ENCODE assay signal across 18 cellular contexts in the genomic region with DNA sequence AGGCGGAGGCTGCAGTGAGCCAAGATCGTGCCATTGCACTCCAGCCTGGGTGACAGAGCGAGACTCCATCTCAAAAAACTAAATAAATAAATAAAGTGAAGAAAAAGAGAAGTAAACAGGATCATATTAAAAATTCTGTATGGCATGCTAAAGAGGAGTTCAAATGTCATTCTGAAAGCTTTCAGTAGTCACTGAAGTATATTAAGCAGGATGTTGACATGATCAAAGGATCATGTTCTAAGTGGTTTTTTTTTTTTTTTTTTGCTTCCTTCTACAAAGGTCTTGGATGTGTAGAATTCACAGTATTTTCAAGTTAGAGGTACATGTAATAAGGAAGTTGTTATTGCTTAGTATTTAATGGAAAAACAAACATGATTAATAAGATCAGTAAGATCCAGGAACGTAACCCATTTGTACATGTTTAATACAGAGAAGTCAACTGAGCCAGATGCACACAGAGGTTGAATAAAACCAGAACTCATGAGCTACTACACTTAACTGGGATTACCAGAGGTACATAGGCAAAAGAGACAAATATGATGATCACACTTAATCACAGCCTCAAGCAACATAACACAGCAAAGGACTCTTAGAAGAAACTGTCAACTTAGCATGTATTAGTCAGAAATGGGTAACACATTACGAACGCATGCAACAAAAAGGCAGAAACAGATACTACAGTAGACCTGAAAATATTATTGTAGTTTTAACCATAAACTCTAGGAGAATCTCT.
"Had no signal": no experiment of that assay in that cellular context is flagged by ENCODE, and none has a peak within 500 bp of the region (broad histone marks: within the 10 kb centered on the region; RNA-seq: fewer than 3 reads in every experiment).

No MANE protein-coding gene starts in this region.

- H3K36me3 ChIP-seq: breast epithelium, esophagus squamous epithelium, spleen had no signal

- H3K4me3 ChIP-seq: breast epithelium, esophagus squamous epithelium, hepatocyte, lung, spleen had no signal

- H3K4me1 ChIP-seq: breast epithelium had no signal

- DNase-seq: activated CD4-positive, alpha-beta T cell treated with anti-CD3 and anti-CD28 coated beads, Interleukin-2, amount 10 ng/mL, durations not matched to agents 7 days and 5 days; activated CD8-positive, alpha-beta T cell treated with anti-CD3 and anti-CD28 coated beads, Interleukin-2, amount 10 ng/mL, durations not matched to agents 7 days and 5 days; activated effector memory CD4-positive, alpha-beta T cell treated with anti-CD3 and anti-CD28 coated beads, Interleukin-2, amount 50 U/mL, for 16 hours; activated naive CD4-positive, alpha-beta T cell treated with anti-CD3 and anti-CD28 coated beads, Interleukin-2, amount 50 U/mL, for 16 hours; activated T-cell treated with anti-CD3 and anti-CD28 coated beads, Interleukin-2, amount 50 U/mL, for 4 hours; cerebellar nuclear complex; effector CD4-positive, alpha-beta T cell; esophagus squamous epithelium; spleen; stimulated activated CD4-positive, alpha-beta T cell treated with anti-CD3 and anti-CD28 coated beads, Interleukin-4, amount 100 ng/mL, for 4 hours; T-helper 1 cell; T1000 had no signal

- H3K9ac ChIP-seq: parathyroid adenoma had no signal

- ATAC-seq: activated CD8-positive, alpha-beta T cell treated with anti-CD3 and anti-CD28 coated beads, Interleukin-2, amount 10 ng/mL, durations not matched to agents 7 days and 5 days; activated T-cell treated with anti-CD3 and anti-CD28 coated beads, Interleukin-2, amount 50 U/mL, for 4 hours; stimulated activated memory B cell treated with anti-CD40 and anti-IgM and Interleukin-4, amounts not matched to agents 10 μg/mL and 1 μg/mL and 100 μg/mL, for 72 hours had no signal

- H3K27me3 ChIP-seq: breast epithelium, esophagus squamous epithelium, hepatocyte, spleen had no signal

- H3K27ac ChIP-seq: breast epithelium, esophagus squamous epithelium, hepatocyte, parathyroid adenoma, spleen had no signal

- H3K9me3 ChIP-seq: breast epithelium, esophagus squamous epithelium, spleen had no signal

- FAIRE-seq: astrocyte had no signal
